In the genomic region with DNA sequence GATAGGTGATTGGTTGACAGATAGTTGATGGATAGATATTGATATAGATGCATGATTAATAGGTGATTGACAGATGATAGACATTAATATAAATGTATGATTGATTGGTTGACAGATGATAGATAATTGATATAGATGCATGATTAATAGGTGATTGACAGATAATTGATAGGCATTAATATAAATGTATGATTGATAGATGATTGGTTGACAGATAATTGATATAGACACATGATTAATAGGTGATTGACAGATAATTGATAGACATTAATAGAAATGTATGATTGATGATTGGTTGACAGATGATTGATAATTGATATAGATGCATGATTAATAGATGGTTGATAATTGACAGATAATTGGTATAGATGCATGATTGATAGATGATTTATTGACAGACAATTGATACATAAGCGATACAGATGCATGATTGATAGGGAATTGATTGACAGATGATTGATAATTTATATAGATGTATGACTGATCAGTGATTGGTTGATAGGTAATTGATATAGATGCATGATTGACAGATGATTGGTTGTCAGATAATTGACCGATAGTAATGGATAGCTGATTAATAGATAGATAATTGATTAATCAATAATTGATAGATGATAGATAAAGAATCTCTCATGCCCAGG, we compare ENCODE assay signal across 25 cellular contexts. TPM values are rescaled to one million over a fixed set of nuclear protein-coding genes. Genes with fewer than 3 reads are reported as not detected.
DNase-seq lines count a peak whose midpoint lies in the region; ATAC-seq, FAIRE-seq and TF ChIP-seq lines count a peak whose summit lies in the region.
"Had no signal": no experiment of that assay in that cellular context is flagged by ENCODE, and none has a peak within 500 bp of the region (broad histone marks: within the 10 kb centered on the region; RNA-seq: fewer than 3 reads in every experiment).

No MANE protein-coding gene starts in this region.

- H3K27me3 ChIP-seq in K562 (ENCODE audit: control insufficient read depth in 2 of 2, insufficient read depth in 2 of 2, low read length in 2 of 2) (peaks cover 9 to 43% of the 10 kb centered on the region in 2 experiments; a peak in 3 of 5 replicates), neural progenitor cell (peaks cover 32% of the 10 kb centered on the region)
- H3K27me3 ChIP-seq: BE2C had no signal

- TF ChIP-seq POLR2A in K562 (conservative IDR thresholded peaks at IDR 0.05), result no peak

- WGBS in K562 (ENCODE audit: insufficient coverage, low coverage, missing lambda C conversion rate), result 0% methylated on average over 2 of the region's 2 CpGs

- H3K4me3 Mint-ChIP-seq in neural progenitor cell (peak overlapping the region; percentile 12), T-cell (no peak overlapping the region)
- H3K4me3 Mint-ChIP-seq: CD14-positive monocyte; CD4-positive, alpha-beta T cell; CD8-positive, alpha-beta memory T cell had no signal

- no peak for TF ChIP-seq RAD21 in K562 (CRISPR knock-in tag; conservative IDR thresholded peaks at IDR 0.05 in 1 of 2, IDR thresholded peaks at IDR 0.05 in 1 of 2)

- H4K20me1 ChIP-seq in K562 (replicated peaks; ENCODE audit: control insufficient read depth, insufficient read depth, low read length), result no peaks in the 10 kb centered on the region
- H4K20me1 ChIP-seq in neural progenitor cell (ENCODE audit: low read depth), result no peaks in the 10 kb centered on the region
- H4K20me1 ChIP-seq: BLaER1 treated with 17β-estradiol and CSF1 and Interleukin-3, amounts not matched to agents 10 nM and 100 nM had no signal

- in situ Hi-C loops in K562 (cut with MboI), result no loop called here

- no peak overlapping the region for H3K4me2 ChIP-seq in K562 (ENCODE audit: insufficient read depth, low read length)
- H3K4me2 ChIP-seq in neural progenitor cell, result no peak overlapping the region
- H3K4me2 ChIP-seq: A549; BLaER1 treated with 17β-estradiol and CSF1 and Interleukin-3, amounts not matched to agents 10 nM and 100 nM had no signal

- POLR2A ChIA-PET in K562 (lab: Yijun Ruan, JAX), result no interaction called here
- POLR2A ChIA-PET in T-cell (lab: Charles Lee), result no interaction called here

- no peaks in the 10 kb centered on the region for H3K36me3 Mint-ChIP-seq in neural progenitor cell
- no peaks in the 10 kb centered on the region for H3K36me3 Mint-ChIP-seq in T-cell
- H3K36me3 Mint-ChIP-seq: CD14-positive monocyte had no signal

- H2AFZ ChIP-seq in K562 (ENCODE audit: low read depth, low read length) (no peak overlapping the region), neural progenitor cell (replicated peaks) (no peak overlapping the region)

- H3K27ac ChIP-seq in K562 (ENCODE audit: extremely low read depth, low read depth, low read length) (no peak overlapping the region), neural progenitor cell (no peak overlapping the region)
- H3K27ac ChIP-seq: 22Rv1; A549; BLaER1 treated with 17β-estradiol and CSF1 and Interleukin-3, amounts not matched to agents 10 nM and 100 nM had no signal

- H3K27me3 Mint-ChIP-seq in neural progenitor cell (ENCODE audit: insufficient read depth, low read depth) (peaks cover 22% of the 10 kb centered on the region), T-cell (peaks cover 14 to 30% of the 10 kb centered on the region in 2 donors)

- TF ChIP-seq CTCF in K562 (IDR thresholded peaks at IDR 0.05 in 2 of 3, conservative IDR thresholded peaks at IDR 0.05 in 1 of 3; ENCODE audit: insufficient read depth in 2 of 3, low read depth in 1 of 3, low read length in 3 of 3) (no peak), neural progenitor cell (IDR thresholded peaks at IDR 0.05) (no peak)

- H3K4me1 Mint-ChIP-seq in neural progenitor cell, result no peaks in the 10 kb centered on the region
- H3K4me1 Mint-ChIP-seq in T-cell, result peaks cover 4 to 11% (median 10%) of the 10 kb centered on the region in 3 donors

- H3F3A ChIP-seq in neural progenitor cell (ENCODE audit: low read depth), result peaks cover 5% of the 10 kb centered on the region

- H3K27ac Mint-ChIP-seq in neural progenitor cell (no peak overlapping the region), T-cell (no peak overlapping the region)
- H3K27ac Mint-ChIP-seq: CD14-positive monocyte; CD4-positive, alpha-beta T cell had no signal

- H3K9ac ChIP-seq in K562 (ENCODE audit: insufficient read depth in 1 of 2, low read depth in 2 of 2, low read length in 2 of 2) (no peak overlapping the region), neural progenitor cell (no peak overlapping the region)
- H3K9ac ChIP-seq: BLaER1 treated with 17β-estradiol and CSF1 and Interleukin-3, amounts not matched to agents 10 nM and 100 nM had no signal

- intact Hi-C loops in K562 (cut with micrococcal nuclease), result no loop called here

- no peak for ATAC-seq in K562
- no peak for ATAC-seq in HG03039 (IDR thresholded peaks at IDR 0.05; ENCODE audit: unreplicated experiment)
- no peak for ATAC-seq in T-cell (replicated peaks in 1 of 4)

- CTCF ChIA-PET in K562 (lab: Yijun Ruan, JAX; ENCODE audit: low intra/inter-chr PET ratio) (no interaction called here), T-cell (lab: Charles Lee) (no interaction called here)

- no peaks in the 10 kb centered on the region for H3K36me3 ChIP-seq in K562 (ENCODE audit: control insufficient read depth, insufficient read depth, low read length)
- no peaks in the 10 kb centered on the region for H3K36me3 ChIP-seq in neural progenitor cell
- H3K36me3 ChIP-seq: BE2C; BLaER1 treated with 17β-estradiol and CSF1 and Interleukin-3, amounts not matched to agents 10 nM and 100 nM; HAP-1 had no signal

- H3K9me3 Mint-ChIP-seq in neural progenitor cell (no peaks in the 10 kb centered on the region), T-cell (peaks cover 0 to 5% (median 3%) of the 10 kb centered on the region in 3 donors)

- H3K9me3 ChIP-seq in K562 (replicated peaks; ENCODE audit: control insufficient read depth, insufficient read depth, low read depth, low read length) (no peaks in the 10 kb centered on the region), neural progenitor cell (ENCODE audit: low read depth) (no peaks in the 10 kb centered on the region)
- H3K9me3 ChIP-seq: A549; BE2C; BLaER1 treated with 17β-estradiol and CSF1 and Interleukin-3, amounts not matched to agents 10 nM and 100 nM; HAP-1 had no signal

- DNase-seq in K562 (ENCODE audit: extremely low read depth in 1 of 4, low spot score in 3 of 4) (no peak), frontal cortex (ENCODE audit: low spot score in 2 of 2) (no peak), neural progenitor cell (ENCODE audit: low spot score) (no peak), COLO829 (ENCODE audit: low spot score) (no peak), T-cell (no peak), anterior cingulate cortex (lab: John Stamatoyannopoulos, UW) (no peak)
- DNase-seq: ACHN; AML-193; BE2C; Calu3; CD4-positive, alpha-beta T cell; CD8-positive, alpha-beta memory T cell; COR-L47; DMS153; DND-41; GOT3 had no signal

- no peak overlapping the region for H3K4me3 ChIP-seq in K562
- H3K4me3 ChIP-seq in neural progenitor cell, result no peak overlapping the region
- H3K4me3 ChIP-seq: A549; BLaER1 treated with 17β-estradiol and CSF1 and Interleukin-3, amounts not matched to agents 10 nM and 100 nM; HAP-1 had no signal

- peak; percentile 32 for FAIRE-seq in A204.1 (lab: Jason Lieb, UNC)
- FAIRE-seq in K562 (lab: Jason Lieb, UNC), result no peak
- peak; percentile 61 for FAIRE-seq in frontal cortex (lab: Jason Lieb, UNC)
- FAIRE-seq: A549, G401.6, H54 had no signal

- H3K79me2 ChIP-seq in K562 (ENCODE audit: control insufficient read depth, insufficient read depth, low read length), result no peaks in the 10 kb centered on the region
- H3K79me2 ChIP-seq in neural progenitor cell (ENCODE audit: low read depth), result no peaks in the 10 kb centered on the region

- TF ChIP-seq EP300 in K562 (IDR thresholded peaks at IDR 0.05; ENCODE audit: low read length), result no peak

- H3K4me1 ChIP-seq in K562 (replicated peaks in 1 of 2; ENCODE audit: control insufficient read depth in 2 of 2, insufficient read depth in 2 of 2, low read length in 2 of 2), result peaks cover 0 to 7% of the 10 kb centered on the region in 2 experiments; a peak in 2 of 5 replicates
- no peaks in the 10 kb centered on the region for H3K4me1 ChIP-seq in neural progenitor cell
- H3K4me1 ChIP-seq: BE2C, HAP-1 had no signal

- no TSS peak for BruUV-seq in K562 (replicated peaks; lab: Mats Ljungman, UMichigan)

- no peaks in the 10 kb centered on the region for H3K9me1 ChIP-seq in K562 (ENCODE audit: control insufficient read depth, insufficient read depth, low read length)

TF ChIP-seq in K562, 482 proteins besides CTCF, POLR2A, EP300 and RAD21 (continues in another document):
- no peak for TF ChIP-seq RBM34 (IDR thresholded peaks at IDR 0.05; ENCODE audit: borderline replicate concordance, insufficient read depth, low read length)

RNA-seq across cellular contexts. Expression of a gene that starts 44.9 kb away (rescaled TPM):
- 21.2 and 55.6 TPM in 2 replicates for total RNA-seq in K562 (2011; cell fraction: chromatin; rRNA removed; ENCODE audit: low replicate concordance)
- total RNA-seq in K562 (2011; cell fraction: nucleolus; rRNA removed), result 36.2 and 47.1 TPM in 2 replicates
- total RNA-seq in K562 (2011; cell fraction: nucleoplasm; rRNA removed), result 22.7 and 27.4 TPM in 2 replicates
- 14.7 and 16.2 TPM in 2 replicates for total RNA-seq in K562 (2014; rRNA removed)
- total RNA-seq in K562 (2014; rRNA removed; fragmentation: Illumina TruSeq; extraction: Trizol), result 3.3 and 4.4 TPM in 2 replicates
- total RNA-seq in K562 (2015; rRNA removed; fragmentation: Illumina TruSeq; extraction: Trizol), result 6.9 and 7.8 TPM in 2 replicates
- 15.4 and 18.2 TPM in 2 replicates for total RNA-seq in K562 (2021)
- 8.5 and 11.0 TPM in 2 replicates for polyA plus RNA-seq in K562 (2011; rRNA removed)
- polyA plus RNA-seq in K562 (2011; cell fraction: cytosol; rRNA removed), result 6.7 and 10.8 TPM in 2 replicates
- polyA plus RNA-seq in K562 (2011; cell fraction: nucleus; rRNA removed), result 69.9 and 88.7 TPM in 2 replicates
- 9.5 and 25.9 TPM in 2 replicates for polyA plus RNA-seq in K562 (2012)
- 3.8 and 8.0 TPM in 2 replicates for polyA plus RNA-seq in K562 (2014; fragmentation: Illumina TruSeq; extraction: Trizol)
- polyA plus RNA-seq in K562 (2014; fragmentation: Nextera tagmentation; extraction: Ambion mirVana), result under 1 TPM in 1 of 2 experiments, not detected in 1; 0.04 TPM
- 13.6 and 14.3 TPM in 2 replicates for polyA plus RNA-seq in K562 (2014; rRNA removed)
- 11.0 and 12.1 TPM in 2 replicates for polyA minus RNA-seq in K562 (2011; rRNA and poly(A)+ RNA removed)
- polyA minus RNA-seq in K562 (2011; cell fraction: cytosol; rRNA and poly(A)+ RNA removed), result 16.1 and 39.0 TPM in 2 replicates
- polyA minus RNA-seq in K562 (2011; cell fraction: nucleus; rRNA and poly(A)+ RNA removed), result 20.7 and 22.9 TPM in 2 replicates
- total RNA-seq in frontal cortex, result 17.1 TPM
- 30.3 and 81.8 TPM in 2 replicates for total RNA-seq in neural progenitor cell (ENCODE audit: low replicate concordance)
- 10 to 100 TPM; 30.5 to 56.5 (median 46.6) TPM for total RNA-seq in T-cell
